Comparison of ENCODE assay signal across 19 cellular contexts in the genomic region with DNA sequence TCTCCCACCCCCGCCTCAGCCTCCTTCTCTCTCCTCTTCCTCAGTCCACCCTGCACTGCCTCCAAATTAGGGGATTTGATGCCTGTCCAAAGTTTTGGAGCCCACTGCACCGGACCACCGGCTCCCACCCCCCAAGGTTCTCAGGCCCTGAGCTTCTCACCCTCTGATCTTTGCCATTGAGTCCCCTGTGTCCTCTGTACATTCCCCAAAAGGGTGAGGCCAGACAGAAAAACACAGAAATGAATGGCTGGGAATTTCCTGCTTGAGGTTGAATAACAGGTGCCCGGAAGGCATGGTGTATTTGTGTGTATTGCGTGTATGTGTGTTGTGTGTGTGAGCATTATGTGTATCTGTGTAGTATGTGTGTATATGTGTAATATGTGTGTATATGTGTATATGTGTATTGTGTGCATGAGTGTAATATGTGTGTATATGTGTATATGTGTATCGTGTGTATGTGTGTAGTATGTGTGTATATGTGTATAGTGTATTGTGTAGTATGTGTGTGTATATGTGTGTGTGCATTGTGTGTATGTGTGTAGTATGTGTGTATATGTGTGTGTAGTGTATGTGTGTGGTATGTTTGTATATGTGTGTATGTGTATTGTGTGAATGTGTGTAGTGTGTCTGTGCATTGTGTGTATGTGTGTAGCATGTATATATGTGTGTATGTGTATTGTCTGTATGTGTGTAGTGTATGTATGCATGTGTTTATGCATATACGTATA. TPM values are rescaled to one million over a fixed set of nuclear protein-coding genes. Genes with fewer than 3 reads are reported as not detected.
A peak's percentile ranks its signal among the peaks of the same experiment; 100 is the strongest.
DNase-seq lines count a peak whose midpoint lies in the region; ATAC-seq, FAIRE-seq and TF ChIP-seq lines count a peak whose summit lies in the region.
"Had no signal": no experiment of that assay in that cellular context is flagged by ENCODE, and none has a peak within 500 bp of the region (broad histone marks: within the 10 kb centered on the region; RNA-seq: fewer than 3 reads in every experiment).

No MANE protein-coding gene starts in this region.

- no peak overlapping the region for H3K14ac ChIP-seq in trophoblast cell (ENCODE audit: low read length)

- H3K4me2 ChIP-seq in trophoblast cell (ENCODE audit: low read length) = no peak overlapping the region

- H3K36me3 ChIP-seq in bronchial epithelial cell (ENCODE audit: control insufficient read depth, insufficient read depth, low read length) = no peaks in the 10 kb centered on the region
- H3K36me3 ChIP-seq in trophoblast cell (ENCODE audit: control insufficient read depth in 1 of 2, insufficient read depth in 2 of 2, low read length in 2 of 2) = no peaks in the 10 kb centered on the region
- H3K36me3 ChIP-seq: esophagus squamous epithelium, HAP-1, Peyer's patch, right atrium auricular region had no signal

- no peak overlapping the region for H2AFZ ChIP-seq in trophoblast cell (ENCODE audit: insufficient read depth, low read length, poor library complexity)

- peak overlapping the region; percentile 47 for H4K91ac ChIP-seq in trophoblast cell (ENCODE audit: low read depth, low read length)

- H3K9me3 ChIP-seq in trophoblast cell (ENCODE audit: insufficient read depth, low read depth, low read length) = no peaks in the 10 kb centered on the region
- H3K9me3 ChIP-seq: esophagus squamous epithelium, HAP-1, Peyer's patch, right atrium auricular region, testis had no signal

- H3K79me2 ChIP-seq in trophoblast cell (ENCODE audit: control insufficient read depth, insufficient read depth, low read length, poor library complexity) = no peaks in the 10 kb centered on the region

- no peak overlapping the region for H3K4me3 ChIP-seq in bronchial epithelial cell (ENCODE audit: low read depth, low read length)
- H3K4me3 ChIP-seq in trophoblast cell (ENCODE audit: low read depth, low read length) = no peak overlapping the region
- H3K4me3 ChIP-seq: esophagus squamous epithelium, HAP-1, Peyer's patch, right atrium auricular region, testis had no signal

- no peak overlapping the region for H2BK120ac ChIP-seq in trophoblast cell (ENCODE audit: insufficient read depth, low read length, poor library complexity)

- no peak overlapping the region for H4K8ac ChIP-seq in trophoblast cell (ENCODE audit: low read depth, low read length)

- H4K12ac ChIP-seq in trophoblast cell (ENCODE audit: low read depth, low read length) = no peak overlapping the region

- H3K23ac ChIP-seq in trophoblast cell (ENCODE audit: low read length) = no peak overlapping the region

- H3K4me1 ChIP-seq in trophoblast cell (ENCODE audit: control insufficient read depth in 1 of 2, insufficient read depth in 2 of 2, low read length in 2 of 2) = peaks cover 11% of the 10 kb centered on the region in 2 experiments
- H3K4me1 ChIP-seq: HAP-1 had no signal

- peaks cover 6% of the 10 kb centered on the region for H3K79me1 ChIP-seq in trophoblast cell (ENCODE audit: low read length)

- no peak overlapping the region for H2BK5ac ChIP-seq in trophoblast cell (ENCODE audit: low read depth, low read length, poor library complexity)

- no peak overlapping the region for H2AK5ac ChIP-seq in trophoblast cell (ENCODE audit: low read length)

- WGBS in trophoblast cell (ENCODE audit: extremely low coverage, insufficient coverage, insufficient read length) = 100% methylated on average over 1 of the region's 7 CpGs

- DNase-seq in bronchial epithelial cell (ENCODE audit: low read depth) (peak; percentile 39), trophoblast cell (no peak), NCI-H82 treated with DMSO at 0.1 percent for 48 hours (lab: John Stamatoyannopoulos, UW; ENCODE audit: unreplicated experiment) (no peak), AG20443 (ENCODE audit: low spot score) (no peak), NCI-H1048 (lab: John Stamatoyannopoulos, UW) (no peak)
- DNase-seq: activated naive CD4-positive, alpha-beta T cell treated with anti-CD3 and anti-CD28 coated beads for 36 hours; caudate nucleus; CD4-positive, alpha-beta T cell; esophagus squamous epithelium; GDM1; Peyer's patch; testis had no signal

- H3K4ac ChIP-seq in trophoblast cell (ENCODE audit: low read depth, low read length) = no peak overlapping the region

- H3K27me3 ChIP-seq in bronchial epithelial cell (ENCODE audit: control insufficient read depth, insufficient read depth, low read length) = peaks cover 4% of the 10 kb centered on the region
- H3K27me3 ChIP-seq in trophoblast cell (ENCODE audit: insufficient read depth, low read length) = no peaks in the 10 kb centered on the region
- H3K27me3 ChIP-seq: esophagus squamous epithelium, Peyer's patch, right atrium auricular region, testis had no signal

- no peak overlapping the region for H2BK12ac ChIP-seq in trophoblast cell (ENCODE audit: low read length)

- ATAC-seq in GM19023 (IDR thresholded peaks at IDR 0.05; ENCODE audit: unreplicated experiment) (peak; percentile 75), HG02610 (IDR thresholded peaks at IDR 0.05; ENCODE audit: unreplicated experiment) (peak; percentile 61), HG03460 (IDR thresholded peaks at IDR 0.05; ENCODE audit: unreplicated experiment) (no peak)

- H3K18ac ChIP-seq in trophoblast cell (ENCODE audit: low read length) = no peak overlapping the region

- TF ChIP-seq CTCF in bronchial epithelial cell (IDR thresholded peaks at IDR 0.05; ENCODE audit: insufficient read depth, low read length, severe bottlenecking) = no peak

- no peak overlapping the region for H3K9ac ChIP-seq in trophoblast cell (ENCODE audit: low read length)

- H3K27ac ChIP-seq in trophoblast cell (ENCODE audit: low read depth, low read length) = no peak overlapping the region
- H3K27ac ChIP-seq: Peyer's patch, right atrium auricular region, testis had no signal

- no peak for FAIRE-seq in bronchial epithelial cell (lab: Jason Lieb, UNC)

RNA-seq across cellular contexts. Expression of a gene that starts 16.0 kb away (rescaled TPM):
- not detected in 2 replicates for total RNA-seq in bronchial epithelial cell
- polyA plus RNA-seq in trophoblast cell (2013) = not detected in 2 replicates
- total RNA-seq: activated naive CD4-positive, alpha-beta T cell treated with anti-CD3 and anti-CD28 coated beads for 36 hours; CD4-positive, alpha-beta T cell; mononuclear cell; Peyer's patch; right atrium auricular region had no signal

RNA-seq across cellular contexts. Expression of a gene that starts 16.2 kb away (rescaled TPM):
- total RNA-seq in bronchial epithelial cell = under 0.01 TPM in 1 of 2 replicates, not detected in the other
- polyA plus RNA-seq in trophoblast cell (2013) = 3.5 TPM in 2 replicates
- total RNA-seq: activated naive CD4-positive, alpha-beta T cell treated with anti-CD3 and anti-CD28 coated beads for 36 hours; CD4-positive, alpha-beta T cell; mononuclear cell; T-helper 1 cell treated with Interleukin-12 subunit alpha and Interleukin-12 subunit beta and Interleukin-4 antibody, amounts not matched to agents 30 ng/mL and 1 ng/mL, for 36 hours had no signal

RNA-seq across cellular contexts. Expression of a gene that starts 29.9 kb away (rescaled TPM):
- total RNA-seq in bronchial epithelial cell = under 0.01 TPM in 1 of 2 replicates, not detected in the other
- 0.03 TPM in 2 replicates for polyA plus RNA-seq in trophoblast cell (2013)
- total RNA-seq: CD4-positive, alpha-beta T cell; mononuclear cell; testis had no signal

RNA-seq across cellular contexts. Expression of a gene that starts 58.7 kb away (rescaled TPM):
- total RNA-seq in bronchial epithelial cell = 71.3 and 81.2 TPM in 2 replicates
- 36.7 and 38.3 TPM in 2 replicates for polyA plus RNA-seq in trophoblast cell (2013)

RNA-seq across cellular contexts. Expression of a gene that starts 58.8 kb away (rescaled TPM):
- total RNA-seq in bronchial epithelial cell = 59.5 and 88.7 TPM in 2 replicates
- polyA plus RNA-seq in trophoblast cell (2013) = 21.2 and 21.9 TPM in 2 replicates
